Comparison of ENCODE assay signal across 8 cellular contexts in genomic region chr1:206705187-206705586, GRCh38. TPM values are rescaled to one million over a fixed set of nuclear protein-coding genes. Genes with fewer than 3 reads are reported as not detected.
DNase-seq lines count a peak whose midpoint lies in the region; ATAC-seq and TF ChIP-seq lines count a peak whose summit lies in the region.

No MANE protein-coding gene starts in this region.

- peaks cover 14% of the 10 kb centered on the region for H3K4me1 ChIP-seq in colonic mucosa

- H3K4me3 ChIP-seq in colonic mucosa, result no peak overlapping the region

- H3K27me3 ChIP-seq in colonic mucosa, result no peaks in the 10 kb centered on the region

- no peaks in the 10 kb centered on the region for H3K36me3 ChIP-seq in colonic mucosa

- H3K9me3 ChIP-seq in colonic mucosa, result no peaks in the 10 kb centered on the region

- H3K9ac ChIP-seq in colonic mucosa (ENCODE audit: low read depth in 2 of 2, low read length in 2 of 2), result peak overlapping the region in 1 of 2 donors; percentile 23

- DNase-seq in DMS79 (lab: John Stamatoyannopoulos, UW) (peak; percentile 86), NCI-H2171 (lab: John Stamatoyannopoulos, UW) (peak; percentile 77), colonic mucosa (no peak), occipital lobe (lab: John Stamatoyannopoulos, UW) (peak; percentile 43), activated gamma-delta T cell (lab: John Stamatoyannopoulos, UW) (no peak)

- TF ChIP-seq CTCF in colonic mucosa (IDR thresholded peaks at IDR 0.05), result no peak

- H3K27ac ChIP-seq in colonic mucosa, result peak overlapping the region; percentile 45

- intact Hi-C loops in colonic mucosa (cut with DNase I), result no loop called here

- no peak for ATAC-seq in GM18502 (IDR thresholded peaks at IDR 0.05; ENCODE audit: poor library complexity, unreplicated experiment)
- ATAC-seq in HG02763 (IDR thresholded peaks at IDR 0.05; ENCODE audit: unreplicated experiment), result no peak
- ATAC-seq in GM19463 (IDR thresholded peaks at IDR 0.05; ENCODE audit: unreplicated experiment), result no peak

RNA-seq across cellular contexts. Expression of gene MAPKAPK2, which starts 20.5 kb away (rescaled TPM):
- total RNA-seq in colonic mucosa (10 to 100 TPM; 61.4 to 71.1 TPM), occipital lobe (8.1 TPM)

Comparison
In these comparisons a context has a peak if more than half of its experiments do, and no peak if none do; other contexts are left out.
1. DNase-seq: peak in DMS79 (single experiment), NCI-H2171 (single experiment) and occipital lobe (single experiment); none in colonic mucosa (single experiment) and activated gamma-delta T cell (single experiment).